Comparison of ENCODE assay signal across 1 cellular context in genomic region chr3:16477054-16477453, GRCh38.
TF ChIP-seq lines count a peak whose summit lies in the region.

No MANE protein-coding gene starts in this region.

TF ChIP-seq in endothelial cell of umbilical vein, 7 proteins besides CTCF, POLR2A, EP300 and RAD21:
- TF ChIP-seq MAX (IDR thresholded peaks at IDR 0.05; ENCODE audit: insufficient read depth, insufficient read length) (no peak), MYC (IDR thresholded peaks at IDR 0.05; ENCODE audit: low read depth, low read length) (no peak), JUN (IDR thresholded peaks at IDR 0.05; ENCODE audit: borderline replicate concordance, insufficient read depth, insufficient read length, low read depth) (no peak), POLR2AphosphoS5 (IDR thresholded peaks at IDR 0.05; ENCODE audit: insufficient read depth, low read depth, low read length) (no peak), EZH2 (IDR thresholded peaks at IDR 0.05; ENCODE audit: borderline replicate concordance, low read depth, low read length, severe bottlenecking) (no peak)
